26 cellular contexts compared by ENCODE assay signal in genomic region chr3:48143567-48143966, GRCh38. TPM values are rescaled to one million over a fixed set of nuclear protein-coding genes. Genes with fewer than 3 reads are reported as not detected.
A peak's percentile ranks its signal among the peaks of the same experiment; 100 is the strongest.
DNase-seq lines count a peak whose midpoint lies in the region; ATAC-seq and TF ChIP-seq lines count a peak whose summit lies in the region.
"Had no signal": no experiment of that assay in that cellular context is flagged by ENCODE, and none has a peak within 500 bp of the region (broad histone marks: within the 10 kb centered on the region; RNA-seq: fewer than 3 reads in every experiment).

No MANE protein-coding gene starts in this region.

- H2BK5ac ChIP-seq in neuronal stem cell (ENCODE audit: low read length): no peak overlapping the region

- DNase-seq in heart left ventricle (no peak), left cardiac atrium (no peak), left ventricle myocardium inferior (no peak), Right ventricle myocardium superior (no peak), islet precursor cell (peak; percentile 22), neuronal stem cell (ENCODE audit: low spot score) (no peak), progenitor cell of endocrine pancreas (ENCODE audit: low spot score, unreplicated experiment) (no peak)
- DNase-seq: AML-193; C1 segment of cervical spinal cord; CD4-positive, alpha-beta memory T cell; CD4-positive, CD25-positive, alpha-beta regulatory T cell; CD8-positive, alpha-beta memory T cell; COR-L47; DMS 273 treated with DMSO at 0.1 percent for 48 hours; DMS153; DMS53; DMS79; DND-41; EL; GDM1 had no signal

- no peak overlapping the region for H3K14ac ChIP-seq in neuronal stem cell (ENCODE audit: low read length)

- peaks cover 2% of the 10 kb centered on the region for H3K79me1 ChIP-seq in neuronal stem cell (ENCODE audit: low read depth, low read length)

- no peak overlapping the region for H3K18ac ChIP-seq in neuronal stem cell (ENCODE audit: low read length)

- no peak overlapping the region for H2BK12ac ChIP-seq in neuronal stem cell (ENCODE audit: low read length)

- H2AFZ ChIP-seq in neuronal stem cell (ENCODE audit: low read length): peak overlapping the region; percentile 38

- no peaks in the 10 kb centered on the region for H3K27me3 Mint-ChIP-seq in progenitor cell of endocrine pancreas
- H3K27me3 Mint-ChIP-seq: B cell had no signal

- H3K27me3 ChIP-seq in heart left ventricle (no peaks in the 10 kb centered on the region), left ventricle myocardium inferior (ENCODE audit: low read depth) (no peaks in the 10 kb centered on the region), neuronal stem cell (ENCODE audit: control insufficient read depth in 3 of 3, insufficient read depth in 3 of 3, low read depth in 1 of 3, low read length in 3 of 3) (no peaks in the 10 kb centered on the region)

- ATAC-seq in heart left ventricle: peak in 3 of 4 donors; percentile 41 to 53 (median 43)
- no peak for ATAC-seq in left cardiac atrium
- no peak for ATAC-seq in Right ventricle myocardium superior (ENCODE audit: poor library complexity)
- no peak for ATAC-seq in GM19035 (IDR thresholded peaks at IDR 0.05; ENCODE audit: unreplicated experiment)
- ATAC-seq: A549, GM12878 had no signal

- no peaks in the 10 kb centered on the region for H3K9me3 Mint-ChIP-seq in progenitor cell of endocrine pancreas (ENCODE audit: low read depth)
- H3K9me3 Mint-ChIP-seq: CD8-positive, alpha-beta memory T cell had no signal

- no peak overlapping the region for H4K8ac ChIP-seq in neuronal stem cell (ENCODE audit: low read depth, low read length)

- H3K36me3 ChIP-seq in heart left ventricle (no peaks in the 10 kb centered on the region), left ventricle myocardium inferior (no peaks in the 10 kb centered on the region), neuronal stem cell (replicated peaks in 1 of 2; ENCODE audit: control insufficient read depth in 2 of 2, insufficient read depth in 2 of 2, low read length in 2 of 2) (no peaks in the 10 kb centered on the region)

- no peaks in the 10 kb centered on the region for H3K36me3 Mint-ChIP-seq in progenitor cell of endocrine pancreas (ENCODE audit: insufficient read depth)
- H3K36me3 Mint-ChIP-seq: CD14-positive monocyte; CD4-positive, alpha-beta memory T cell; CD4-positive, CD25-positive, alpha-beta regulatory T cell; CD8-positive, alpha-beta memory T cell had no signal

- peak overlapping the region in 5 of 12 donors; percentile 19 to 50 (median 34) for H3K27ac ChIP-seq in heart left ventricle
- H3K27ac ChIP-seq in left ventricle myocardium inferior (replicated peaks): peak overlapping the region; percentile 61
- no peak overlapping the region for H3K27ac ChIP-seq in neuronal stem cell (replicated peaks; ENCODE audit: low read length)
- H3K27ac ChIP-seq: 22Rv1, A549 had no signal

- TF ChIP-seq CTCF in heart left ventricle (IDR thresholded peaks at IDR 0.05): no peak
- TF ChIP-seq CTCF in left ventricle myocardium inferior (IDR thresholded peaks at IDR 0.05; ENCODE audit: borderline replicate concordance): no peak
- no peak for TF ChIP-seq CTCF in progenitor cell of endocrine pancreas (IDR thresholded peaks at IDR 0.05; ENCODE audit: unreplicated experiment)

- TF ChIP-seq POLR2A in heart left ventricle (IDR thresholded peaks at IDR 0.05): no peak

- no peak overlapping the region for H4K91ac ChIP-seq in neuronal stem cell (ENCODE audit: low read depth, low read length, poor library complexity)

- H3K4me3 ChIP-seq in heart left ventricle: no peak overlapping the region
- no peak overlapping the region for H3K4me3 ChIP-seq in left ventricle myocardium inferior
- H3K4me3 ChIP-seq in neuronal stem cell (ENCODE audit: low read length in 2 of 2): no peak overlapping the region
- H3K4me3 ChIP-seq: A549, GM12878 had no signal

- no peak overlapping the region for H2BK120ac ChIP-seq in neuronal stem cell (ENCODE audit: low read depth, low read length)

- H3K4me1 ChIP-seq in heart left ventricle (peaks cover 0 to 24% (median 11%) of the 10 kb centered on the region in 12 donors), left ventricle myocardium inferior (peaks cover 22% of the 10 kb centered on the region), neuronal stem cell (ENCODE audit: control insufficient read depth in 2 of 2, insufficient read depth in 1 of 2, low read depth in 1 of 2, low read length in 2 of 2) (peaks cover 0 to 4% of the 10 kb centered on the region in 2 donors)
- H3K4me1 ChIP-seq: A549 had no signal

- no peak overlapping the region for H3K4ac ChIP-seq in neuronal stem cell (ENCODE audit: low read length)

- no peak overlapping the region for H3K4me2 ChIP-seq in neuronal stem cell (ENCODE audit: insufficient read depth, low read length, poor library complexity, severe bottlenecking)
- H3K4me2 ChIP-seq: A549 had no signal

- H3K4me3 Mint-ChIP-seq in progenitor cell of endocrine pancreas (ENCODE audit: low read depth): no peak overlapping the region
- H3K4me3 Mint-ChIP-seq: B cell; CD14-positive monocyte; CD4-positive, alpha-beta memory T cell; CD4-positive, CD25-positive, alpha-beta regulatory T cell; CD8-positive, alpha-beta memory T cell had no signal

- no peak overlapping the region for H2BK15ac ChIP-seq in neuronal stem cell (ENCODE audit: low read length)

- no peak overlapping the region for H3K27ac Mint-ChIP-seq in progenitor cell of endocrine pancreas
- H3K27ac Mint-ChIP-seq: B cell; CD4-positive, alpha-beta memory T cell; CD4-positive, CD25-positive, alpha-beta regulatory T cell had no signal

- H2AK5ac ChIP-seq in neuronal stem cell (ENCODE audit: low read depth, low read length): no peak overlapping the region

- H3K23ac ChIP-seq in neuronal stem cell (ENCODE audit: low read depth, low read length, poor library complexity): no peak overlapping the region

- 72 to 84% (median 77%) methylated on average over 3 of the region's 3 CpGs for WGBS in heart left ventricle, 4 donors
- WGBS in neuronal stem cell (ENCODE audit: extremely low coverage in 2 of 2, insufficient read length in 2 of 2, insufficient replicate concordance in 1 of 2), 2 donors: no CpG with 5 or more reads among the region's 3 CpGs

- intact Hi-C loops in heart left ventricle (cut with DNase I): loop anchor here in 1 of 10 donors (5.0 kb wide), 1 partner anchor 51 kb away; no protein-coding TSS in a partner anchor
- intact Hi-C loops in left cardiac atrium (cut with DNase I): loop anchor here in 1 of 2 donors (10.0 kb wide), 1 partner anchor 49 kb away; no protein-coding TSS in a partner anchor
- intact Hi-C loops in left ventricle myocardium inferior (cut with micrococcal nuclease): no loop called here
- intact Hi-C loops in Right ventricle myocardium superior (cut with DNase I): no loop called here

- H3K4me1 Mint-ChIP-seq in progenitor cell of endocrine pancreas (ENCODE audit: low read depth): peaks cover 1% of the 10 kb centered on the region
- H3K4me1 Mint-ChIP-seq: CD4-positive, alpha-beta memory T cell; CD4-positive, CD25-positive, alpha-beta regulatory T cell; CD8-positive, alpha-beta memory T cell had no signal

- H3K9ac ChIP-seq in neuronal stem cell (ENCODE audit: low read depth, low read length, poor library complexity): no peak overlapping the region

- no peaks in the 10 kb centered on the region for H3K9me3 ChIP-seq in heart left ventricle
- no peaks in the 10 kb centered on the region for H3K9me3 ChIP-seq in left ventricle myocardium inferior (replicated peaks)
- peaks cover 0 to 2% of the 10 kb centered on the region in 2 donors for H3K9me3 ChIP-seq in neuronal stem cell (replicated peaks in 1 of 2; ENCODE audit: control insufficient read depth in 2 of 2, insufficient read depth in 1 of 2, low read depth in 1 of 2, low read length in 2 of 2)
- H3K9me3 ChIP-seq: A549 had no signal

RNA-seq across cellular contexts. Expression of gene CDC25A, which starts 44.6 kb away (rescaled TPM):
- total RNA-seq in heart left ventricle (1 to 10 TPM in 5 of 9 donors, under 1 TPM in 4; 0.49 to 3.6 (median 1.1) TPM), left cardiac atrium (under 1 TPM; 0.65 to 0.94 TPM), left ventricle myocardium inferior (0.52 TPM), Right ventricle myocardium superior (0.83 TPM), progenitor cell of endocrine pancreas (20.5 and 24.5 TPM in 2 replicates)
- under 1 TPM; 0.42 to 0.57 TPM for polyA plus RNA-seq in heart left ventricle
- polyA plus RNA-seq in neuronal stem cell (2013, experiment 1 of 2): 26.0 TPM
- 24.4 TPM for polyA plus RNA-seq in neuronal stem cell (2013, experiment 2 of 2)
- total RNA-seq: CD4-positive, alpha-beta memory T cell had no signal
- polyA plus RNA-seq: CD8-positive, alpha-beta memory T cell had no signal

Comparison
In these comparisons a context has a peak if more than half of its experiments do, and no peak if none do; other contexts are left out.
1. ATAC-seq: peak in heart left ventricle (3 of 4); none in left cardiac atrium (0 of 2), Right ventricle myocardium superior (single experiment) and GM19035 (single experiment).